In the genomic region with DNA sequence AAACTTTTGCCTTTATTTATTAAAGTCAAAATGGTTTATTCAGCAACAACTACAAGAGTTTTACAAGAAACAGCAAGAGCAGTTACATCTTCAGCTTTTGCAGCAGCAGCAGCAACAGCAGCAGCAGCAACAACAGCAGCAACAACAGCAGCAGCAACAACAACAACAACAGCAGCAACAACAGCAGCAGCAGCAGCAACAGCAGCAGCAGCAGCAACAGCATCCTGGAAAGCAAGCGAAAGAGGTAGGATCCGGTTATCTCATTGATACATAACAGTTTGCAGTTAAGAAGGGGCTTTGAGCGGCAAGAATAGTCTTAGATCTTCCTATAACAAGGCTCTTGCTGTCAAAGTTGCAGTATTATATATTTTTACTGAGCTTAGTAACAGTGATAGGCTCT, we compare ENCODE assay signal across 11 cellular contexts.
"Had no signal": no experiment of that assay in that cellular context is flagged by ENCODE, and none has a peak within 500 bp of the region (broad histone marks: within the 10 kb centered on the region; RNA-seq: fewer than 3 reads in every experiment).

No MANE protein-coding gene starts in this region.

- H3K36me3 Mint-ChIP-seq: immature natural killer cell; natural killer cell treated with Interleukin-12 subunit alpha and Interleukin-12 subunit beta and Interleukin-15 and Interleukin-18, amount 100 ng/mL, for 72 hours; stimulated activated effector memory CD8-positive, alpha-beta T cell treated with anti-CD3 and anti-CD28 coated beads, Interleukin-12 subunit alpha, Interleukin-12 subunit beta, amount 100 ng/mL, for 72 hours had no signal

- H3K27ac Mint-ChIP-seq: activated naive CD4-positive, alpha-beta T cell treated with anti-CD3 and anti-CD28 coated beads for 36 hours; activated T-helper 17 cell treated with anti-CD3 and anti-CD28 coated beads, Interleukin-2, amount 50 U/mL, for 72 hours; immature natural killer cell; natural killer cell treated with Interleukin-12 subunit alpha and Interleukin-12 subunit beta and Interleukin-15 and Interleukin-18, amount 100 ng/mL, for 72 hours; stimulated activated effector memory CD8-positive, alpha-beta T cell treated with anti-CD3 and anti-CD28 coated beads, Interleukin-12 subunit alpha, Interleukin-12 subunit beta, amount 100 ng/mL, for 72 hours had no signal

- H3K4me3 Mint-ChIP-seq: activated naive CD4-positive, alpha-beta T cell treated with anti-CD3 and anti-CD28 coated beads for 36 hours; activated T-helper 17 cell treated with anti-CD3 and anti-CD28 coated beads, Interleukin-2, amount 50 U/mL, for 72 hours; immature natural killer cell; natural killer cell treated with Interleukin-12 subunit alpha and Interleukin-12 subunit beta and Interleukin-15 and Interleukin-18, amount 100 ng/mL, for 72 hours; stimulated activated effector memory CD8-positive, alpha-beta T cell treated with anti-CD3 and anti-CD28 coated beads, Interleukin-12 subunit alpha, Interleukin-12 subunit beta, amount 100 ng/mL, for 72 hours had no signal

- H3K4me1 Mint-ChIP-seq: activated T-helper 17 cell treated with anti-CD3 and anti-CD28 coated beads, Interleukin-2, amount 50 U/mL, for 72 hours; immature natural killer cell; stimulated activated effector memory CD8-positive, alpha-beta T cell treated with anti-CD3 and anti-CD28 coated beads, Interleukin-12 subunit alpha, Interleukin-12 subunit beta, amount 100 ng/mL, for 72 hours had no signal

- ATAC-seq: activated T-helper 17 cell treated with anti-CD3 and anti-CD28 coated beads, Interleukin-2, amount 50 U/mL, for 72 hours; natural killer cell treated with Interleukin-12 subunit alpha and Interleukin-12 subunit beta and Interleukin-15 and Interleukin-18, amount 100 ng/mL, for 72 hours; stimulated activated effector memory CD8-positive, alpha-beta T cell treated with anti-CD3 and anti-CD28 coated beads, Interleukin-12 subunit alpha, Interleukin-12 subunit beta, amount 100 ng/mL, for 72 hours had no signal

- DNase-seq: activated CD4-positive, alpha-beta T cell treated with anti-CD3 and anti-CD28 coated beads for 1 hour; activated CD4-positive, alpha-beta T cell treated with anti-CD3 and anti-CD28 coated beads, Interleukin-2, amount 50 U/mL, for 48 hours; activated naive CD4-positive, alpha-beta T cell treated with anti-CD3 and anti-CD28 coated beads for 36 hours; esophagus squamous epithelium; immature natural killer cell; stimulated activated CD4-positive, alpha-beta T cell treated with anti-CD3 and anti-CD28 coated beads, Interleukin-12 subunit alpha, Interleukin-12 subunit beta, amount 100 ng/mL, for 4 hours; stimulated activated CD4-positive, alpha-beta T cell treated with anti-CD3 and anti-CD28 coated beads, Interleukin-2, amount 100 ng/mL, for 24 hours; T-helper 1 cell had no signal

- H3K9me3 Mint-ChIP-seq: activated naive CD4-positive, alpha-beta T cell treated with anti-CD3 and anti-CD28 coated beads for 36 hours; activated T-helper 17 cell treated with anti-CD3 and anti-CD28 coated beads, Interleukin-2, amount 50 U/mL, for 72 hours; natural killer cell treated with Interleukin-12 subunit alpha and Interleukin-12 subunit beta and Interleukin-15 and Interleukin-18, amount 100 ng/mL, for 72 hours; stimulated activated effector memory CD8-positive, alpha-beta T cell treated with anti-CD3 and anti-CD28 coated beads, Interleukin-12 subunit alpha, Interleukin-12 subunit beta, amount 100 ng/mL, for 72 hours had no signal

- H3K9me3 ChIP-seq: esophagus squamous epithelium had no signal

- H3K4me3 ChIP-seq: esophagus squamous epithelium had no signal

- H3K27me3 ChIP-seq: esophagus squamous epithelium had no signal

- H3K27ac ChIP-seq: esophagus squamous epithelium had no signal

- H3K27me3 Mint-ChIP-seq: activated T-helper 17 cell treated with anti-CD3 and anti-CD28 coated beads, Interleukin-2, amount 50 U/mL, for 72 hours; natural killer cell treated with Interleukin-12 subunit alpha and Interleukin-12 subunit beta and Interleukin-15 and Interleukin-18, amount 100 ng/mL, for 72 hours had no signal

- H3K4me1 ChIP-seq: esophagus squamous epithelium had no signal
